ENCODE assay signal across 8 cellular contexts in genomic region chr5:34007116-34007674, GRCh38. TPM values are rescaled to one million over a fixed set of nuclear protein-coding genes. Genes with fewer than 3 reads are reported as not detected.
DNase-seq lines count a peak whose midpoint lies in the region; ATAC-seq and TF ChIP-seq lines count a peak whose summit lies in the region.

No MANE protein-coding gene starts in this region.

- TF ChIP-seq POLR2A in right lobe of liver (IDR thresholded peaks at IDR 0.05): no peak

- no peaks in the 10 kb centered on the region for H3K9me3 ChIP-seq in right lobe of liver
- no peaks in the 10 kb centered on the region for H3K9me3 ChIP-seq in thymus (ENCODE audit: control insufficient read depth)

- peaks cover 0 to 50% (median 18%) of the 10 kb centered on the region in 4 donors for H3K4me1 ChIP-seq in right lobe of liver
- peaks cover 5% of the 10 kb centered on the region for H3K4me1 ChIP-seq in thymus (ENCODE audit: control insufficient read depth, insufficient read depth, low read length)

- DNase-seq in Daoy (ENCODE audit: low read depth) (peak; percentile 5), NCI-H2227 (lab: John Stamatoyannopoulos, UW; ENCODE audit: unreplicated experiment) (peak; percentile 58), cerebellar cortex (ENCODE audit: low spot score) (peak; percentile 53), right lobe of liver (no peak), NCI-H226 (no peak), omental fat pad (ENCODE audit: low spot score) (no peak)
- DNase-seq in activated effector memory CD4-positive, alpha-beta T cell treated with anti-CD3 and anti-CD28 coated beads, Interleukin-2, amount 50 U/mL, for 16 hours: no peak

- intact Hi-C loops in right lobe of liver (cut with DNase I): no loop called here

- H3K27ac ChIP-seq in right lobe of liver: peak overlapping the region; percentile 82 to 98 (median 90)
- H3K27ac ChIP-seq in thymus (ENCODE audit: low read depth): peak overlapping the region; percentile 99

- H3K36me3 ChIP-seq in right lobe of liver (peaks cover 0 to 21% (median 10%) of the 10 kb centered on the region in 4 donors), thymus (ENCODE audit: control insufficient read depth, insufficient read depth) (peaks cover 5% of the 10 kb centered on the region)

- TF ChIP-seq CTCF in right lobe of liver (IDR thresholded peaks at IDR 0.05) (no peak), omental fat pad (IDR thresholded peaks at IDR 0.05) (no peak)

- ATAC-seq in right lobe of liver (peak in 3 of 4 donors; percentile 3 to 14 (median 4)), omental fat pad (ENCODE audit: low FRiP score) (no peak)

- peak overlapping the region; percentile 64 to 82 (median 81) for H3K4me3 ChIP-seq in right lobe of liver
- H3K4me3 ChIP-seq in thymus (ENCODE audit: low read length): peak overlapping the region; percentile 91

- H3K27me3 ChIP-seq in right lobe of liver (no peaks in the 10 kb centered on the region), thymus (ENCODE audit: control insufficient read depth, insufficient read depth) (no peaks in the 10 kb centered on the region)

- 10% methylated on average over 14 of the region's 16 CpGs for WGBS in right lobe of liver (ENCODE audit: insufficient coverage, low coverage, low lambda C conversion rate, missing lambda C conversion rate)
- WGBS in thymus: 18% methylated on average over 16 of the region's 16 CpGs

RNA-seq across cellular contexts. Expression of gene AMACR, which starts 0.7 kb away (rescaled TPM):
- 10.9 and 12.1 TPM in 2 replicates for total RNA-seq in Daoy (2014; rRNA removed; shearing (Covaris generic))
- total RNA-seq in right lobe of liver: 10 to 100 TPM; 28.7 to 62.4 (median 41.9) TPM
- 7.8 TPM for polyA plus RNA-seq in thymus
- 10 to 100 TPM in 1 of 4 donors, 1 to 10 TPM in 3; 3.5 to 12.8 (median 6.1) TPM for total RNA-seq in omental fat pad

RNA-seq across cellular contexts. Expression of gene SLC45A2, which starts 22.7 kb away (rescaled TPM):
- not detected in 2 replicates for total RNA-seq in Daoy (2014; rRNA removed; shearing (Covaris generic))
- 1 to 10 TPM in 1 of 6 experiments, under 1 TPM in 5; 0.20 to 2.3 (median 0.37) TPM for total RNA-seq in right lobe of liver
- 0.05 TPM for polyA plus RNA-seq in thymus
- total RNA-seq in omental fat pad: under 1 TPM in 1 of 4 donors, not detected in 3; 0.19 TPM

RNA-seq across cellular contexts. Expression of gene C1QTNF3, which starts 35.8 kb away (rescaled TPM):
- total RNA-seq in Daoy (2014; rRNA removed; shearing (Covaris generic)): 0.11 and 0.89 TPM in 2 replicates
- 1 to 10 TPM; 1.5 to 7.7 (median 3.1) TPM for total RNA-seq in right lobe of liver
- 25.1 TPM for polyA plus RNA-seq in thymus
- 1 to 10 TPM; 2.0 to 8.2 (median 3.1) TPM for total RNA-seq in omental fat pad

Comparison
In these comparisons a context has a peak if more than half of its experiments do, and no peak if none do; other contexts are left out.
1. DNase-seq: peak in Daoy (single experiment), NCI-H2227 (single experiment) and cerebellar cortex (single experiment); none in right lobe of liver (0 of 3), activated effector memory CD4-positive, alpha-beta T cell treated with anti-CD3 and anti-CD28 coated beads, Interleukin-2, amount 50 U/mL, for 16 hours (single experiment), NCI-H226 (single experiment) and omental fat pad (single experiment).